8 cellular contexts compared by ENCODE assay signal in genomic region chr6:136921936-136922679, GRCh38. TPM values are rescaled to one million over a fixed set of nuclear protein-coding genes. Genes with fewer than 3 reads are reported as not detected.
DNase-seq lines count a peak whose midpoint lies in the region; ATAC-seq and TF ChIP-seq lines count a peak whose summit lies in the region.

Gene SLC35D3, plus strand, starts transcription at chr6:136922301. Its CDS starts 128 bp downstream, at chr6:136922429.

- H3K27me3 Mint-ChIP-seq in activated T-cell treated with anti-CD3 and anti-CD28 coated beads, Interleukin-2, amount 50 U/mL, for 24 hours = peaks cover 66% of the 10 kb centered on the region
- peaks cover 30% of the 10 kb centered on the region for H3K27me3 Mint-ChIP-seq in osteocyte (ENCODE audit: unreplicated experiment)

- DNase-seq in EL (peak; percentile 29), KBM-7 (peak; percentile 49), glomerular visceral epithelial cell (ENCODE audit: extremely low spot score) (peak; percentile 16), osteocyte (ENCODE audit: extremely low spot score, unreplicated experiment) (no peak), NCI-H2107 (lab: John Stamatoyannopoulos, UW) (no peak)
- peak; percentile 63 for DNase-seq in activated T-cell treated with anti-CD3 and anti-CD28 coated beads, Interleukin-2, amount 50 U/mL, for 24 hours

- H3K4me3 Mint-ChIP-seq in activated T-cell treated with anti-CD3 and anti-CD28 coated beads, Interleukin-2, amount 50 U/mL, for 24 hours = peak within 1 kb of the TSS; percentile 74
- H3K4me3 Mint-ChIP-seq in osteocyte (ENCODE audit: unreplicated experiment) = peak within 1 kb of the TSS; percentile 81

- no peak for ATAC-seq in HG03139 (IDR thresholded peaks at IDR 0.05; ENCODE audit: unreplicated experiment)
- ATAC-seq in GM18873 (IDR thresholded peaks at IDR 0.05; ENCODE audit: low FRiP score, unreplicated experiment) = no peak

- peaks cover 35% of the 10 kb centered on the region for H3K4me1 Mint-ChIP-seq in activated T-cell treated with anti-CD3 and anti-CD28 coated beads, Interleukin-2, amount 50 U/mL, for 24 hours (ENCODE audit: low read depth)
- H3K4me1 Mint-ChIP-seq in osteocyte (ENCODE audit: unreplicated experiment) = peaks cover 13% of the 10 kb centered on the region

- no peaks in the 10 kb centered on the region for H3K9me3 Mint-ChIP-seq in activated T-cell treated with anti-CD3 and anti-CD28 coated beads, Interleukin-2, amount 50 U/mL, for 24 hours
- no peaks in the 10 kb centered on the region for H3K9me3 Mint-ChIP-seq in osteocyte (ENCODE audit: unreplicated experiment)

- no peaks in the 10 kb centered on the region for H3K36me3 Mint-ChIP-seq in activated T-cell treated with anti-CD3 and anti-CD28 coated beads, Interleukin-2, amount 50 U/mL, for 24 hours (ENCODE audit: low read depth)
- no peaks in the 10 kb centered on the region for H3K36me3 Mint-ChIP-seq in osteocyte (ENCODE audit: unreplicated experiment)

- in situ Hi-C loops in KBM-7 (cut with MboI; ENCODE audit: low pct_unique_long_range_greater_than_20kb, low sequenced_read_pairs) = no loop called here

- no peak for TF ChIP-seq CTCF in osteocyte (IDR thresholded peaks at IDR 0.05)

- no peak within 1 kb of the TSS for H3K27ac Mint-ChIP-seq in activated T-cell treated with anti-CD3 and anti-CD28 coated beads, Interleukin-2, amount 50 U/mL, for 24 hours
- H3K27ac Mint-ChIP-seq in osteocyte (ENCODE audit: unreplicated experiment) = no peak within 1 kb of the TSS

RNA-seq across cellular contexts. Expression of gene SLC35D3, which starts in this region (rescaled TPM):
- not detected in 2 replicates for total RNA-seq in osteocyte

Comparison
In these comparisons a context has a peak if more than half of its experiments do, and no peak if none do; other contexts are left out.
1. DNase-seq: peak in EL (single experiment), KBM-7 (single experiment), activated T-cell treated with anti-CD3 and anti-CD28 coated beads, Interleukin-2, amount 50 U/mL, for 24 hours (single experiment) and glomerular visceral epithelial cell (single experiment); none in osteocyte (single experiment) and NCI-H2107 (single experiment).